ENCODE assay signal across 8 cellular contexts in the genomic region with DNA sequence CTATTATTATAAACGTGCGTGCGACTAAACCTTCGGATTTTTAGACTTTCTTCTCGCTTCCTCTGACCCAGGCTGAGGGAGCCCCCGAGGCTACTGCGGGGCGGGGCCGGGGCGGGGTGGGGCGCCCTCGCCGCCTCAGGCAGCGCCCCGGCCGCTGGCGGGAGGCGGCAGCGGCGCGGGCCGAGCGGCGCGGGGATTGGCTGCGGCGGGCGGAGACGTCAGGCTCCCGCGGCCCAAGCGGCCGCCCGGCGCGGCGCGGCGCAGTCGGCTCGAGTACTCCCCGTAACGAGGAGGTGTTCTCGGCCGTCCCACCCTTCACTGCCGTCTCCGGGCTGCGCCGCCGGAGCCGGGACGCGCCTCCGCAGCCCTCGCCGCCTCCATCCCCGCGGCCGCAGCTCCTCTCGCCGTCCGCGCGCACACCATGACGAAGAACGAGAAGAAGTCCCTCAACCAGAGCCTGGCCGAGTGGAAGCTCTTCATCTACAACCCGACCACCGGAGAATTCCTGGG. TPM values are rescaled to one million over a fixed set of nuclear protein-coding genes. Genes with fewer than 3 reads are reported as not detected.
DNase-seq lines count a peak whose midpoint lies in the region; ATAC-seq lines count a peak whose summit lies in the region.

A gene (plus strand): TSS at position 263 of the 510 bp plus-strand sequence. CDS start 159 bp downstream, at position 422.

- H3K9me3 Mint-ChIP-seq in T-helper 2 cell treated with Interferon-gamma antibody and Interleukin-4, amounts not matched to agents 5 μg/mL and 100 μg/mL, for 36 hours = no peaks in the 10 kb centered on the region

- H3K27ac ChIP-seq in aorta (ENCODE audit: low read depth in 1 of 2, low read length in 2 of 2) = peak within 1 kb of the TSS; percentile 97 to 99

- H3K4me3 Mint-ChIP-seq in T-helper 2 cell treated with Interferon-gamma antibody and Interleukin-4, amounts not matched to agents 5 μg/mL and 100 μg/mL, for 36 hours = peak within 1 kb of the TSS; percentile 94

- no peaks in the 10 kb centered on the region for H3K36me3 ChIP-seq in aorta (ENCODE audit: control insufficient read depth in 1 of 2, insufficient read depth in 2 of 2, low read length in 1 of 2)

- H3K36me3 Mint-ChIP-seq in T-helper 2 cell treated with Interferon-gamma antibody and Interleukin-4, amounts not matched to agents 5 μg/mL and 100 μg/mL, for 36 hours (ENCODE audit: low read depth) = peaks cover 17% of the 10 kb centered on the region

- DNase-seq in NCI-H1436 (lab: John Stamatoyannopoulos, UW) (peak; percentile 87), anterior cingulate cortex (lab: John Stamatoyannopoulos, UW) (peak in 56 of 58 donors; percentile 18 to 84 (median 72)), hepatic stellate cell (ENCODE audit: low spot score) (peak; percentile 86), retina (peak; percentile 88), aorta (peak; percentile 89 to 96)
- DNase-seq in T-helper 2 cell treated with Interferon-gamma antibody and Interleukin-4, amounts not matched to agents 5 μg/mL and 100 μg/mL, for 36 hours (ENCODE audit: low spot score) = peak; percentile 88

- peak within 1 kb of the TSS; percentile 97 for H3K27ac Mint-ChIP-seq in T-helper 2 cell treated with Interferon-gamma antibody and Interleukin-4, amounts not matched to agents 5 μg/mL and 100 μg/mL, for 36 hours

- no peaks in the 10 kb centered on the region for H3K27me3 Mint-ChIP-seq in T-helper 2 cell treated with Interferon-gamma antibody and Interleukin-4, amounts not matched to agents 5 μg/mL and 100 μg/mL, for 36 hours (ENCODE audit: low read depth)

- peak within 1 kb of the TSS; percentile 87 to 90 for H3K4me3 ChIP-seq in aorta (ENCODE audit: low read length in 2 of 2)

- H3K4me1 Mint-ChIP-seq in T-helper 2 cell treated with Interferon-gamma antibody and Interleukin-4, amounts not matched to agents 5 μg/mL and 100 μg/mL, for 36 hours (ENCODE audit: low read depth) = peaks cover 40% of the 10 kb centered on the region

- 0 to 1% methylated on average over 18 to 69 of the region's 69 CpGs for WGBS in aorta, 2 donors

- ATAC-seq in GM18498 (IDR thresholded peaks at IDR 0.05; ENCODE audit: unreplicated experiment) (peak; percentile 84), HG02763 (IDR thresholded peaks at IDR 0.05; ENCODE audit: unreplicated experiment) (peak; percentile 78), aorta (ENCODE audit: low FRiP score) (peak; percentile 95)

- H3K27me3 ChIP-seq in aorta (ENCODE audit: control insufficient read depth in 1 of 2, insufficient read depth in 2 of 2, low read length in 1 of 2) = no peaks in the 10 kb centered on the region

- H3K9me3 ChIP-seq in aorta (ENCODE audit: control insufficient read depth, low read length) = no peaks in the 10 kb centered on the region

- intact Hi-C loops in aorta (cut with DNase I) = loop anchor here (1.0 to 5.0 kb wide), 3 partner anchors 138 to 219 kb away; a partner anchor contains a TSS

- H3K4me1 ChIP-seq in aorta (ENCODE audit: control insufficient read depth in 1 of 2, insufficient read depth in 2 of 2, low read length in 2 of 2) = peaks cover 1 to 8% of the 10 kb centered on the region in 2 donors

RNA-seq across cellular contexts. Expression of the gene that starts here (rescaled TPM):
- 100 to 1,000 TPM; 127 to 128 TPM for total RNA-seq in aorta
- polyA plus RNA-seq in aorta = 100 to 1,000 TPM in 1 of 2 donors, 10 to 100 TPM in 1; 94.9 to 142 TPM

Comparison
In these comparisons a context has a peak if more than half of its experiments do, and no peak if none do; other contexts are left out.
1. Peak in every context shown above with its lines: DNase-seq, ATAC-seq, H3K4me3 ChIP-seq and H3K27ac ChIP-seq.